In the genomic region with DNA sequence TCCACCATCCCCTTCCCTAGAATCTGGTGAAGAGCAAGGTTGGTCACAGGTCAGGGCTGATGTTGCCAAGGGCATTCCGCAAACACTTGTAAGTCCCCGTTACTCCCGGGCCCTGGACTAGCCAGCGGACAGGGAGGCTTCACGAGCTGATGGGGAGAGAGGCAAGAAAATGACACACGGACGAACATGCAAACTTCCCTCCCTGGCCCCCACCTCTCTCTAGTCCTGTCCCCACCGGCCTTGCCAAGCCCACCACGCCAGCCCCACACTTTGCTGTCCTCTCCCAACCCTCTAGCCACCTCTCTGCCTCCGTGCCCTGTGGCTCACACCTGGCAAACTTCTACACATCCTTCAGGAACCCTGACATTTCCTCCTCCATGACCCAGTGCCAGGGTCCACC, we compare ENCODE assay signal across 19 cellular contexts.
"Had no signal": no experiment of that assay in that cellular context is flagged by ENCODE, and none has a peak within 500 bp of the region (broad histone marks: within the 10 kb centered on the region; RNA-seq: fewer than 3 reads in every experiment).

No MANE protein-coding gene starts in this region.

- H3K27me3 ChIP-seq: adrenal gland, foreskin keratinocyte had no signal

- H3K4me3 ChIP-seq: adrenal gland, dorsolateral prefrontal cortex, prostate gland, smooth muscle cell, thoracic aorta had no signal

- H3K27ac Mint-ChIP-seq: activated naive CD4-positive, alpha-beta T cell treated with anti-CD3 and anti-CD28 coated beads, Interleukin-2, amount 50 U/mL, for 24 hours; activated T-cell treated with anti-CD3 and anti-CD28 coated beads, Interleukin-2, amount 50 U/mL, for 72 hours; natural killer cell; stimulated activated effector memory CD8-positive, alpha-beta T cell treated with anti-CD3 and anti-CD28 coated beads, Interleukin-12 subunit alpha, Interleukin-12 subunit beta, amount 100 ng/mL, for 72 hours had no signal

- H3K4me3 Mint-ChIP-seq: activated naive CD4-positive, alpha-beta T cell treated with anti-CD3 and anti-CD28 coated beads, Interleukin-2, amount 50 U/mL, for 24 hours; activated T-cell treated with anti-CD3 and anti-CD28 coated beads, Interleukin-2, amount 50 U/mL, for 72 hours; natural killer cell; stimulated activated effector memory CD8-positive, alpha-beta T cell treated with anti-CD3 and anti-CD28 coated beads, Interleukin-12 subunit alpha, Interleukin-12 subunit beta, amount 100 ng/mL, for 72 hours had no signal

- DNase-seq: activated CD4-positive, alpha-beta T cell treated with anti-CD3 and anti-CD28 coated beads, Interleukin-2, amount 50 U/mL, for 1 hour; activated CD4-positive, CD25-positive, alpha-beta regulatory T cell treated with anti-CD3 and anti-CD28 coated beads, Interleukin-2, amount 50 U/mL, for 72 hours; activated CD8-positive, alpha-beta memory T cell treated with anti-CD3 and anti-CD28 coated beads, Interleukin-2, amount 50 U/mL, for 4 hours; activated effector memory CD4-positive, alpha-beta T cell treated with anti-CD3 and anti-CD28 coated beads, Interleukin-2, amount 50 U/mL, for 16 hours; activated T-cell treated with anti-CD3 and anti-CD28 coated beads, Interleukin-2, amount 50 U/mL, for 72 hours; foreskin keratinocyte; natural killer cell; occipital lobe; stimulated activated CD4-positive, alpha-beta T cell treated with anti-CD3 and anti-CD28 coated beads, Interleukin-4, amount 100 ng/mL, for 24 hours; SW 1271; T-helper 2 cell had no signal

- ATAC-seq: activated T-cell treated with anti-CD3 and anti-CD28 coated beads, Interleukin-2, amount 50 U/mL, for 72 hours; foreskin keratinocyte; natural killer cell; stimulated activated effector memory CD8-positive, alpha-beta T cell treated with anti-CD3 and anti-CD28 coated beads, Interleukin-12 subunit alpha, Interleukin-12 subunit beta, amount 100 ng/mL, for 72 hours had no signal

- H3K9me3 ChIP-seq: adrenal gland, prostate gland, thoracic aorta had no signal

- H3K4me1 ChIP-seq: foreskin keratinocyte, prostate gland had no signal

- H3K4me2 ChIP-seq: smooth muscle cell had no signal

- H3K27me3 Mint-ChIP-seq: activated naive CD4-positive, alpha-beta T cell treated with anti-CD3 and anti-CD28 coated beads, Interleukin-2, amount 50 U/mL, for 24 hours had no signal

- H3K36me3 Mint-ChIP-seq: activated naive CD4-positive, alpha-beta T cell treated with anti-CD3 and anti-CD28 coated beads, Interleukin-2, amount 50 U/mL, for 24 hours; natural killer cell had no signal

- H3K9me3 Mint-ChIP-seq: activated naive CD4-positive, alpha-beta T cell treated with anti-CD3 and anti-CD28 coated beads, Interleukin-2, amount 50 U/mL, for 24 hours; activated T-cell treated with anti-CD3 and anti-CD28 coated beads, Interleukin-2, amount 50 U/mL, for 72 hours; natural killer cell; stimulated activated effector memory CD8-positive, alpha-beta T cell treated with anti-CD3 and anti-CD28 coated beads, Interleukin-12 subunit alpha, Interleukin-12 subunit beta, amount 100 ng/mL, for 72 hours had no signal

- H3K36me3 ChIP-seq: adrenal gland, prostate gland, thoracic aorta had no signal

- H3K27ac ChIP-seq: adrenal gland, dorsolateral prefrontal cortex, foreskin keratinocyte, prostate gland, thoracic aorta, VCaP had no signal
